ENCODE assay signal across 2 cellular contexts in genomic region chr17:82101301-82101715, GRCh38.
TF ChIP-seq lines count a peak whose summit lies in the region.

No MANE protein-coding gene starts in this region.

TF ChIP-seq in IMR-90, 13 proteins besides CTCF, POLR2A, EP300 and RAD21:
- TF ChIP-seq FOS (IDR thresholded peaks at IDR 0.05; ENCODE audit: low read depth, low read length) (no peak), MXI1 (IDR thresholded peaks at IDR 0.05; ENCODE audit: borderline replicate concordance, low read depth, low read length) (no peak), MAZ (IDR thresholded peaks at IDR 0.05; ENCODE audit: borderline replicate concordance, low read depth, low read length) (no peak)

TF ChIP-seq in HEK293T, 16 proteins besides CTCF, POLR2A, EP300 and RAD21:
- TF ChIP-seq HDGF (IDR thresholded peaks at IDR 0.05; ENCODE audit: borderline replicate concordance): no peak
- TF ChIP-seq SUZ12 (IDR thresholded peaks at IDR 0.05): no peak
- no peak for TF ChIP-seq FOXK2 (IDR thresholded peaks at IDR 0.05)
- TF ChIP-seq FOXM1 (IDR thresholded peaks at IDR 0.05; ENCODE audit: borderline replicate concordance): no peak
- no peak for TF ChIP-seq SP1 (IDR thresholded peaks at IDR 0.05)
- TF ChIP-seq PKNOX1 (IDR thresholded peaks at IDR 0.05): no peak
- TF ChIP-seq ARNT (IDR thresholded peaks at IDR 0.05): no peak
- no peak for TF ChIP-seq ELF4 (IDR thresholded peaks at IDR 0.05)
- no peak for TF ChIP-seq LEF1 (IDR thresholded peaks at IDR 0.05; ENCODE audit: borderline replicate concordance)
- no peak for TF ChIP-seq L3MBTL2 (conservative IDR thresholded peaks at IDR 0.05)
- TF ChIP-seq FOXA1 (IDR thresholded peaks at IDR 0.05): no peak
- TF ChIP-seq BHLHE40 (IDR thresholded peaks at IDR 0.05; ENCODE audit: borderline replicate concordance): no peak
- TF ChIP-seq CTBP1 (IDR thresholded peaks at IDR 0.05; ENCODE audit: borderline replicate concordance): no peak
- TF ChIP-seq TARDBP (IDR thresholded peaks at IDR 0.05): no peak
TF ChIP-seq in HEK293T: peak in this region for 0.
